In genomic region chr11:63608353-63609345, GRCh38 we compare ENCODE assay signal across 12 cellular contexts. TPM values are rescaled to one million over a fixed set of nuclear protein-coding genes. Genes with fewer than 3 reads are reported as not detected.
A peak's percentile ranks its signal among the peaks of the same experiment; 100 is the strongest.
DNase-seq lines count a peak whose midpoint lies in the region; ATAC-seq, FAIRE-seq and TF ChIP-seq lines count a peak whose summit lies in the region.
"Had no signal": no experiment of that assay in that cellular context is flagged by ENCODE, and none has a peak within 500 bp of the region (broad histone marks: within the 10 kb centered on the region; RNA-seq: fewer than 3 reads in every experiment).

No MANE protein-coding gene starts in this region.

- peak overlapping the region in 1 of 10 donors; percentile 11 for H3K4me3 Mint-ChIP-seq in naive thymus-derived CD8-positive, alpha-beta T cell

- TF ChIP-seq CTCF in right atrium auricular region (IDR thresholded peaks at IDR 0.05): no peak
- no peak for TF ChIP-seq CTCF in colonic mucosa (IDR thresholded peaks at IDR 0.05)

- no peaks in the 10 kb centered on the region for H3K27me3 ChIP-seq in right atrium auricular region
- no peaks in the 10 kb centered on the region for H3K27me3 ChIP-seq in colonic mucosa
- H3K27me3 ChIP-seq in mucosa of stomach (ENCODE audit: control insufficient read depth, insufficient read depth, low read length): no peaks in the 10 kb centered on the region

- no peaks in the 10 kb centered on the region for H3K9me3 Mint-ChIP-seq in naive thymus-derived CD8-positive, alpha-beta T cell
- H3K9me3 Mint-ChIP-seq: brain had no signal

- no peak for FAIRE-seq in urothelium cell line (lab: Jason Lieb, UNC)

- intact Hi-C loops in left cardiac atrium (cut with DNase I): no loop called here
- intact Hi-C loops in colonic mucosa (cut with DNase I): no loop called here

- peaks cover 0 to 46% of the 10 kb centered on the region in 2 donors for H3K4me1 ChIP-seq in right atrium auricular region
- H3K4me1 ChIP-seq in colonic mucosa: peaks cover 6% of the 10 kb centered on the region
- peaks cover 17% of the 10 kb centered on the region for H3K4me1 ChIP-seq in mucosa of stomach (ENCODE audit: control insufficient read depth, insufficient read depth, low read length)

- ATAC-seq in left cardiac atrium (no peak), GM21825 (IDR thresholded peaks at IDR 0.05; ENCODE audit: unreplicated experiment) (no peak)
- no peak for ATAC-seq in naive thymus-derived CD8-positive, alpha-beta T cell

- peaks cover 13 to 27% (median 20%) of the 10 kb centered on the region in 4 donors for H3K4me1 Mint-ChIP-seq in naive thymus-derived CD8-positive, alpha-beta T cell

- H3K9me3 ChIP-seq in right atrium auricular region (no peaks in the 10 kb centered on the region), colonic mucosa (no peaks in the 10 kb centered on the region), mucosa of stomach (ENCODE audit: control insufficient read depth, low read length) (no peaks in the 10 kb centered on the region)

- H3K27ac Mint-ChIP-seq in naive thymus-derived CD8-positive, alpha-beta T cell: peak overlapping the region in 4 of 10 donors; percentile 1 to 49 (median 32)

- POLR2A ChIA-PET in naive thymus-derived CD8-positive, alpha-beta T cell (lab: Charles Lee): interaction anchor here (0.5 to 0.6 kb wide), 2 partner anchors 103 to 925 kb away, joined by 3 to 6 read pairs; no protein-coding TSS in a partner anchor

- H3K36me3 ChIP-seq in right atrium auricular region: peaks cover 4% of the 10 kb centered on the region
- H3K36me3 ChIP-seq in colonic mucosa: no peaks in the 10 kb centered on the region
- H3K36me3 ChIP-seq in mucosa of stomach (ENCODE audit: control insufficient read depth, insufficient read depth, low read length): no peaks in the 10 kb centered on the region

- no peaks in the 10 kb centered on the region for H3K36me3 Mint-ChIP-seq in naive thymus-derived CD8-positive, alpha-beta T cell
- H3K36me3 Mint-ChIP-seq: brain had no signal

- peaks cover 0 to 2% (median 0%) of the 10 kb centered on the region in 5 donors for H3K27me3 Mint-ChIP-seq in naive thymus-derived CD8-positive, alpha-beta T cell

- peak overlapping the region in 1 of 2 donors; percentile 30 for H3K9ac ChIP-seq in colonic mucosa (ENCODE audit: low read depth in 2 of 2, low read length in 2 of 2)
- peak overlapping the region; percentile 37 for H3K9ac ChIP-seq in mucosa of stomach (ENCODE audit: low read length)

- H3K27ac ChIP-seq in right atrium auricular region (peak overlapping the region; percentile 89 to 95), colonic mucosa (peak overlapping the region; percentile 37)

- H3K4me3 ChIP-seq in right atrium auricular region (no peak overlapping the region), colonic mucosa (no peak overlapping the region), mucosa of stomach (ENCODE audit: low read length) (no peak overlapping the region)

- DNase-seq in right atrium auricular region (ENCODE audit: low spot score) (no peak), left cardiac atrium (no peak), colonic mucosa (no peak), urothelium cell line (ENCODE audit: low spot score) (peak; percentile 45), HK-2 (ENCODE audit: unreplicated experiment) (no peak)
- no peak for DNase-seq in naive thymus-derived CD8-positive, alpha-beta T cell
- DNase-seq: activated CD4-positive, alpha-beta T cell treated with anti-CD3 and anti-CD28 coated beads for 1 hour; AML-193; stimulated activated CD4-positive, alpha-beta T cell treated with anti-CD3 and anti-CD28 coated beads, Interleukin-2, amount 100 ng/mL, for 48 hours had no signal

RNA-seq across cellular contexts. Expression of gene PLAAT3, which starts 5.6 kb away (rescaled TPM):
- total RNA-seq in right atrium auricular region (100 to 1,000 TPM; 111 TPM), left cardiac atrium (100 to 1,000 TPM; 156 to 173 TPM), colonic mucosa (10 to 100 TPM in 1 of 2 donors, 1 to 10 TPM in 1; 3.8 to 13.2 TPM)
- total RNA-seq in naive thymus-derived CD8-positive, alpha-beta T cell: 1 to 10 TPM; 1.7 to 3.3 TPM
- 10 to 100 TPM in 1 of 3 donors, 1 to 10 TPM in 2; 7.6 to 28.7 (median 8.6) TPM for polyA plus RNA-seq in naive thymus-derived CD8-positive, alpha-beta T cell

RNA-seq across cellular contexts. Expression of gene PLAAT2, which starts 45.5 kb away (rescaled TPM):
- total RNA-seq in right atrium auricular region (not detected), left cardiac atrium (under 1 TPM; 0.32 to 0.47 TPM), colonic mucosa (10 to 100 TPM in 1 of 2 donors, 1 to 10 TPM in 1; 1.9 to 11.1 TPM)
- not detected for total RNA-seq in naive thymus-derived CD8-positive, alpha-beta T cell
- polyA plus RNA-seq in naive thymus-derived CD8-positive, alpha-beta T cell: under 1 TPM; 0.39 to 0.69 (median 0.49) TPM

Comparison
In these comparisons a context has a peak if more than half of its experiments do, and no peak if none do; other contexts are left out.
1. RNA of gene PLAAT3, which starts 5.6 kb away (total RNA-seq): 156 to 173 TPM in left cardiac atrium and 111 TPM in right atrium auricular region; 3.8 to 13.2 TPM in colonic mucosa and 1.7 to 3.3 TPM in naive thymus-derived CD8-positive, alpha-beta T cell; every median in the first group is over 4 times any median in the second.